Comparison of ENCODE assay signal across 8 cellular contexts in genomic region chr22:39144101-39144815, GRCh38. TPM values are rescaled to one million over a fixed set of nuclear protein-coding genes. Genes with fewer than 3 reads are reported as not detected.
DNase-seq lines count a peak whose midpoint lies in the region; ATAC-seq and TF ChIP-seq lines count a peak whose summit lies in the region.

No MANE protein-coding gene starts in this region.

- no peaks in the 10 kb centered on the region for H3K36me3 Mint-ChIP-seq in chondrocyte (ENCODE audit: low read depth)
- peaks cover 4 to 9% of the 10 kb centered on the region in 2 donors for H3K36me3 Mint-ChIP-seq in stimulated activated naive B cell treated with anti-CD40 and anti-IgM and Interleukin-4, amounts not matched to agents 10 μg/mL and 1 μg/mL and 100 μg/mL, for 72 hours

- H3K4me1 Mint-ChIP-seq in chondrocyte (ENCODE audit: low read depth), result peaks cover 9% of the 10 kb centered on the region
- H3K4me1 Mint-ChIP-seq in stimulated activated naive B cell treated with anti-CD40 and anti-IgM and Interleukin-4, amounts not matched to agents 10 μg/mL and 1 μg/mL and 100 μg/mL, for 72 hours, result peaks cover 25 to 38% of the 10 kb centered on the region in 2 donors

- peak; percentile 40 for DNase-seq in UCSD-AML1 (lab: John Stamatoyannopoulos, UW; ENCODE audit: unreplicated experiment)
- DNase-seq in chondrocyte (ENCODE audit: low spot score), result peak; percentile 55
- DNase-seq in lung microvascular endothelial cell (ENCODE audit: low read depth in 2 of 2), result peak; percentile 54 to 62
- peak; percentile 49 for DNase-seq in stimulated activated naive B cell treated with anti-CD40 and anti-IgM and Interleukin-4, amounts not matched to agents 10 μg/mL and 1 μg/mL and 100 μg/mL, for 72 hours
- DNase-seq in cortex of kidney (lab: John Stamatoyannopoulos, UW), result no peak
- no peak for DNase-seq in ureter (ENCODE audit: low spot score)

- H3K4me3 Mint-ChIP-seq in chondrocyte (ENCODE audit: unreplicated experiment), result peak overlapping the region; percentile 75
- H3K4me3 Mint-ChIP-seq in stimulated activated naive B cell treated with anti-CD40 and anti-IgM and Interleukin-4, amounts not matched to agents 10 μg/mL and 1 μg/mL and 100 μg/mL, for 72 hours, result peak overlapping the region; percentile 94 to 99

- H3K27me3 Mint-ChIP-seq in chondrocyte (ENCODE audit: low read depth), result no peaks in the 10 kb centered on the region
- no peaks in the 10 kb centered on the region for H3K27me3 Mint-ChIP-seq in stimulated activated naive B cell treated with anti-CD40 and anti-IgM and Interleukin-4, amounts not matched to agents 10 μg/mL and 1 μg/mL and 100 μg/mL, for 72 hours

- no peak for TF ChIP-seq CTCF in chondrocyte (IDR thresholded peaks at IDR 0.05)

- no peaks in the 10 kb centered on the region for H3K9me3 Mint-ChIP-seq in chondrocyte (ENCODE audit: low read depth)
- no peaks in the 10 kb centered on the region for H3K9me3 Mint-ChIP-seq in stimulated activated naive B cell treated with anti-CD40 and anti-IgM and Interleukin-4, amounts not matched to agents 10 μg/mL and 1 μg/mL and 100 μg/mL, for 72 hours

- peak; percentile 29 for ATAC-seq in HG02798 (IDR thresholded peaks at IDR 0.05; ENCODE audit: poor library complexity, unreplicated experiment)
- ATAC-seq in stimulated activated naive B cell treated with anti-CD40 and anti-IgM and Interleukin-4, amounts not matched to agents 10 μg/mL and 1 μg/mL and 100 μg/mL, for 72 hours (replicated peaks), result peak; percentile 56 to 67

- TF ChIP-seq POLR2A in GM10847 (IDR thresholded peaks at IDR 0.05; ENCODE audit: extremely low read depth, insufficient read length), result peak; percentile 24

- H3K27ac Mint-ChIP-seq in chondrocyte (ENCODE audit: unreplicated experiment), result peak overlapping the region; percentile 42
- peak overlapping the region; percentile 86 for H3K27ac Mint-ChIP-seq in stimulated activated naive B cell treated with anti-CD40 and anti-IgM and Interleukin-4, amounts not matched to agents 10 μg/mL and 1 μg/mL and 100 μg/mL, for 72 hours

RNA-seq across cellular contexts. Expression of gene CBX7, which starts 8.2 kb away (rescaled TPM):
- total RNA-seq in chondrocyte, result 3.6 to 6.9 TPM (median 4.7 TPM) in 3 replicates
- 2.4 and 5.8 TPM in 2 replicates for total RNA-seq in lung microvascular endothelial cell
- 63.6 TPM for total RNA-seq in ureter

RNA-seq across cellular contexts. Expression of gene APOBEC3H, which starts 47.2 kb away (rescaled TPM):
- not detected in 3 replicates for total RNA-seq in chondrocyte
- 0.22 TPM in 1 of 2 replicates, not detected in the other for total RNA-seq in lung microvascular endothelial cell
- total RNA-seq in ureter, result 1.0 TPM

Comparison
In these comparisons a context has a peak if more than half of its experiments do, and no peak if none do; other contexts are left out.
1. DNase-seq: peak in UCSD-AML1 (single experiment), chondrocyte (single experiment), lung microvascular endothelial cell (2 of 2) and stimulated activated naive B cell treated with anti-CD40 and anti-IgM and Interleukin-4, amounts not matched to agents 10 μg/mL and 1 μg/mL and 100 μg/mL, for 72 hours (single experiment); none in cortex of kidney (single experiment) and ureter (single experiment).